Comparison of ENCODE assay signal across 1 cellular context in genomic region chr21:44878053-44878982, GRCh38.
TF ChIP-seq lines count a peak whose summit lies in the region.

No MANE protein-coding gene starts in this region.

TF ChIP-seq in HepG2, 621 proteins besides CTCF, POLR2A, EP300 and RAD21 (continued from another document and continues in another):
- peak; percentile 53; the same call in 1 of the 2 replicates for TF ChIP-seq ZNF609 (CRISPR knock-in tag; IDR thresholded peaks at IDR 0.05; ENCODE audit: borderline replicate concordance)
- 0 out of 2 replicates have a peak, but pooled peaks have one; percentile 16 for TF ChIP-seq ZBTB37 (CRISPR knock-in tag; IDR thresholded peaks at IDR 0.05)
- TF ChIP-seq PRPF4 (IDR thresholded peaks at IDR 0.05; ENCODE audit: low read depth, low read length, poor library complexity, severe bottlenecking), result peak; percentile 36
- TF ChIP-seq ZNF556 (CRISPR knock-in tag; IDR thresholded peaks at IDR 0.05; ENCODE audit: borderline replicate concordance), result no peak
- no peak for TF ChIP-seq ZNF407 (CRISPR knock-in tag; IDR thresholded peaks at IDR 0.05; ENCODE audit: not compliant biosample characterization)
- TF ChIP-seq NFE2L1 (CRISPR knock-in tag; IDR thresholded peaks at IDR 0.05; ENCODE audit: borderline replicate concordance), result no peak
- no peak for TF ChIP-seq MTA3 (CRISPR knock-in tag; IDR thresholded peaks at IDR 0.05)
- TF ChIP-seq ZBTB1 (CRISPR knock-in tag; IDR thresholded peaks at IDR 0.05; ENCODE audit: borderline replicate concordance), result no peak
- no peak for TF ChIP-seq NFRKB (IDR thresholded peaks at IDR 0.05)
- no peak for TF ChIP-seq PCBP1 (IDR thresholded peaks at IDR 0.05; ENCODE audit: borderline replicate concordance, low read depth, low read length)
- TF ChIP-seq FOXP1 (IDR thresholded peaks at IDR 0.05), result no peak
- 0 out of 2 replicates have a peak, but pooled peaks have one; percentile 36 for TF ChIP-seq FOXP1 (CRISPR knock-in tag; IDR thresholded peaks at IDR 0.05)
- no peak for TF ChIP-seq ZBED4 (CRISPR knock-in tag; IDR thresholded peaks at IDR 0.05; ENCODE audit: borderline replicate concordance)
- TF ChIP-seq SNRNP70 (IDR thresholded peaks at IDR 0.05; ENCODE audit: low read depth, low read length), result no peak
- TF ChIP-seq ZNF569 (CRISPR knock-in tag; IDR thresholded peaks at IDR 0.05; ENCODE audit: borderline replicate concordance), result no peak
- TF ChIP-seq MED13 (CRISPR knock-in tag; IDR thresholded peaks at IDR 0.05), result no peak
- TF ChIP-seq ZNF431 (CRISPR knock-in tag; IDR thresholded peaks at IDR 0.05; ENCODE audit: borderline replicate concordance, low read depth), result no peak
- TF ChIP-seq, protein P1, sequence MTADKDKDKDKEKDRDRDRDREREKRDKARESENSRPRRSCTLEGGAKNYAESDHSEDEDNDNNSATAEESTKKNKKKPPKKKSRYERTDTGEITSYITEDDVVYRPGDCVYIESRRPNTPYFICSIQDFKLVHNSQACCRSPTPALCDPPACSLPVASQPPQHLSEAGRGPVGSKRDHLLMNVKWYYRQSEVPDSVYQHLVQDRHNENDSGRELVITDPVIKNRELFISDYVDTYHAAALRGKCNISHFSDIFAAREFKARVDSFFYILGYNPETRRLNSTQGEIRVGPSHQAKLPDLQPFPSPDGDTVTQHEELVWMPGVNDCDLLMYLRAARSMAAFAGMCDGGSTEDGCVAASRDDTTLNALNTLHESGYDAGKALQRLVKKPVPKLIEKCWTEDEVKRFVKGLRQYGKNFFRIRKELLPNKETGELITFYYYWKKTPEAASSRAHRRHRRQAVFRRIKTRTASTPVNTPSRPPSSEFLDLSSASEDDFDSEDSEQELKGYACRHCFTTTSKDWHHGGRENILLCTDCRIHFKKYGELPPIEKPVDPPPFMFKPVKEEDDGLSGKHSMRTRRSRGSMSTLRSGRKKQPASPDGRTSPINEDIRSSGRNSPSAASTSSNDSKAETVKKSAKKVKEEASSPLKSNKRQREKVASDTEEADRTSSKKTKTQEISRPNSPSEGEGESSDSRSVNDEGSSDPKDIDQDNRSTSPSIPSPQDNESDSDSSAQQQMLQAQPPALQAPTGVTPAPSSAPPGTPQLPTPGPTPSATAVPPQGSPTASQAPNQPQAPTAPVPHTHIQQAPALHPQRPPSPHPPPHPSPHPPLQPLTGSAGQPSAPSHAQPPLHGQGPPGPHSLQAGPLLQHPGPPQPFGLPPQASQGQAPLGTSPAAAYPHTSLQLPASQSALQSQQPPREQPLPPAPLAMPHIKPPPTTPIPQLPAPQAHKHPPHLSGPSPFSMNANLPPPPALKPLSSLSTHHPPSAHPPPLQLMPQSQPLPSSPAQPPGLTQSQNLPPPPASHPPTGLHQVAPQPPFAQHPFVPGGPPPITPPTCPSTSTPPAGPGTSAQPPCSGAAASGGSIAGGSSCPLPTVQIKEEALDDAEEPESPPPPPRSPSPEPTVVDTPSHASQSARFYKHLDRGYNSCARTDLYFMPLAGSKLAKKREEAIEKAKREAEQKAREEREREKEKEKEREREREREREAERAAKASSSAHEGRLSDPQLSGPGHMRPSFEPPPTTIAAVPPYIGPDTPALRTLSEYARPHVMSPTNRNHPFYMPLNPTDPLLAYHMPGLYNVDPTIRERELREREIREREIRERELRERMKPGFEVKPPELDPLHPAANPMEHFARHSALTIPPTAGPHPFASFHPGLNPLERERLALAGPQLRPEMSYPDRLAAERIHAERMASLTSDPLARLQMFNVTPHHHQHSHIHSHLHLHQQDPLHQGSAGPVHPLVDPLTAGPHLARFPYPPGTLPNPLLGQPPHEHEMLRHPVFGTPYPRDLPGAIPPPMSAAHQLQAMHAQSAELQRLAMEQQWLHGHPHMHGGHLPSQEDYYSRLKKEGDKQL (CRISPR knock-in tag; IDR thresholded peaks at IDR 0.05; ENCODE audit: low read depth), result no peak
- TF ChIP-seq ZNF430 (CRISPR knock-in tag; IDR thresholded peaks at IDR 0.05), result no peak
- no peak for TF ChIP-seq SRSF1 (optimal IDR thresholded peaks at IDR 0.05; ENCODE audit: low read depth, low read length)
- 0 out of 2 replicates have a peak, but pooled peaks have one; percentile 75 for TF ChIP-seq ZFP36L1 (CRISPR knock-in tag; IDR thresholded peaks at IDR 0.05)
- TF ChIP-seq ELK4 (CRISPR knock-in tag; IDR thresholded peaks at IDR 0.05; ENCODE audit: borderline replicate concordance), result no peak
